In genomic region chr5:113800686-113801085, GRCh38 we compare ENCODE assay signal across 24 cellular contexts.
"Had no signal": no experiment of that assay in that cellular context is flagged by ENCODE, and none has a peak within 500 bp of the region (broad histone marks: within the 10 kb centered on the region; RNA-seq: fewer than 3 reads in every experiment).

No MANE protein-coding gene starts in this region.

- ATAC-seq: effector memory CD8-positive, alpha-beta T cell; esophagus mucosa; foreskin keratinocyte; gastrocnemius medialis; gastroesophageal sphincter; heart left ventricle; heart right ventricle had no signal

- H3K36me3 ChIP-seq: colonic mucosa, esophagus muscularis mucosa, esophagus squamous epithelium, gastrocnemius medialis, gastroesophageal sphincter, heart left ventricle, heart right ventricle had no signal

- H3K27ac ChIP-seq: colonic mucosa, coronary artery, dorsolateral prefrontal cortex, epithelial cell of prostate, esophagus muscularis mucosa, esophagus squamous epithelium, foreskin keratinocyte, gastrocnemius medialis, gastroesophageal sphincter, heart left ventricle, heart right ventricle had no signal

- H3K4me1 ChIP-seq: colonic mucosa, esophagus squamous epithelium, foreskin keratinocyte, gastrocnemius medialis had no signal

- DNase-seq: colonic mucosa; cortex of kidney; dermis blood vessel endothelial cell; dorsolateral prefrontal cortex; effector CD4-positive, alpha-beta T cell; effector CD8-positive, alpha-beta T cell; effector memory CD4-positive, alpha-beta T cell; effector memory CD8-positive, alpha-beta T cell; endodermal cell; erythroblast; esophagus squamous epithelium; foreskin fibroblast; foreskin keratinocyte; foreskin melanocyte; gastrocnemius medialis; glutamatergic neuron; head of caudate nucleus; heart left ventricle; heart right ventricle had no signal

- H3K4me3 ChIP-seq: colonic mucosa, coronary artery, dorsolateral prefrontal cortex, esophagus muscularis mucosa, esophagus squamous epithelium, gastrocnemius medialis, gastroesophageal sphincter, heart left ventricle, heart right ventricle had no signal

- H3K27me3 ChIP-seq: colonic mucosa, esophagus muscularis mucosa, esophagus squamous epithelium, gastrocnemius medialis, gastroesophageal sphincter had no signal
